ENCODE assay signal across 10 cellular contexts in genomic region chr6:46323312-46323965, GRCh38.
DNase-seq lines count a peak whose midpoint lies in the region; TF ChIP-seq lines count a peak whose summit lies in the region.
"Had no signal": no experiment of that assay in that cellular context is flagged by ENCODE, and none has a peak within 500 bp of the region (broad histone marks: within the 10 kb centered on the region; RNA-seq: fewer than 3 reads in every experiment).

No MANE protein-coding gene starts in this region.

- TF ChIP-seq CTCF in dorsolateral prefrontal cortex (IDR thresholded peaks at IDR 0.05 in 54 of 56, conservative IDR thresholded peaks at IDR 0.05 in 2 of 56; ENCODE audit: low read depth in 1 of 56, partially characterized antibody in 56 of 56): no peak
- no peak for TF ChIP-seq CTCF in GM10266 (IDR thresholded peaks at IDR 0.05; ENCODE audit: control insufficient read depth, insufficient read depth, low read depth, missing control alignments)

- intact Hi-C loops in dorsolateral prefrontal cortex (cut with DNase I): loop anchor here (5.0 to 10.0 kb wide), 4 partner anchors 41 to 101 kb away; no protein-coding TSS in a partner anchor

- peak overlapping the region in 46 of 59 donors; percentile 14 to 91 (median 82) for H3K27ac ChIP-seq in dorsolateral prefrontal cortex

- H3K4me3 ChIP-seq in dorsolateral prefrontal cortex: peak overlapping the region; percentile 24 to 78 (median 60)

- DNase-seq in GM04503 (ENCODE audit: low read depth) (peak; percentile 95), OCI-M1 (lab: John Stamatoyannopoulos, UW) (peak; percentile 60), dorsolateral prefrontal cortex (no peak), renal cortical epithelial cell (ENCODE audit: low read depth) (peak; percentile 70), GM19240 (ENCODE audit: insufficient read length, low spot score) (no peak), NCI-H187 treated with DMSO at 0.1 percent for 48 hours (lab: John Stamatoyannopoulos, UW) (no peak), AML-193 (lab: John Stamatoyannopoulos, UW) (no peak), GM10266 (ENCODE audit: extremely low spot score) (no peak)
- DNase-seq: NCI-H510A; stimulated activated naive CD4-positive, alpha-beta T cell treated with Interleukin-2 at 50 U/mL for 16 hours had no signal

- H3K27me3 ChIP-seq in dorsolateral prefrontal cortex: no peaks in the 10 kb centered on the region

Comparison
In these comparisons a context has a peak if more than half of its experiments do, and no peak if none do; other contexts are left out.
1. DNase-seq: peak in GM04503 (single experiment), OCI-M1 (single experiment) and renal cortical epithelial cell (single experiment); none in dorsolateral prefrontal cortex (0 of 10), GM19240 (single experiment), NCI-H187 treated with DMSO at 0.1 percent for 48 hours (single experiment), AML-193 (0 of 2) and GM10266 (single experiment).